ENCODE assay signal across 16 cellular contexts in genomic region chr7:44971991-44972441, GRCh38. TPM values are rescaled to one million over a fixed set of nuclear protein-coding genes. Genes with fewer than 3 reads are reported as not detected.
DNase-seq lines count a peak whose midpoint lies in the region; ATAC-seq and TF ChIP-seq lines count a peak whose summit lies in the region.
"Had no signal": no experiment of that assay in that cellular context is flagged by ENCODE, and none has a peak within 500 bp of the region (broad histone marks: within the 10 kb centered on the region; RNA-seq: fewer than 3 reads in every experiment).

No MANE protein-coding gene starts in this region.

- H2AFZ ChIP-seq in Loucy (ENCODE audit: low read length) (no peak overlapping the region), MM.1S (ENCODE audit: low read length) (no peak overlapping the region)

- H3K4me1 ChIP-seq in Loucy (ENCODE audit: insufficient read depth, low read length, poor library complexity, severe bottlenecking) (peaks cover 53% of the 10 kb centered on the region), MM.1S (ENCODE audit: low read length) (peaks cover 6% of the 10 kb centered on the region; the same call in 1 of the 2 replicates)

- DNase-seq in activated T-cell treated with anti-CD3 and anti-CD28 coated beads, Interleukin-2, amount 50 U/mL, for 24 hours: peak; percentile 30
- no peak for DNase-seq in activated T-cell treated with anti-CD3 and anti-CD28 coated beads, Interleukin-2, amount 50 U/mL, for 4 hours
- DNase-seq in activated T-helper 1 cell treated with anti-CD3 and anti-CD28 coated beads, Interleukin-12 subunit alpha, Interleukin-12 subunit beta, Interleukin-2, Interleukin-4 antibody, amounts not matched to agents 30 ng/mL and 10 ng/mL and 1 ng/mL, durations not matched to agents 14 hours and 24 hours and 36 hours (ENCODE audit: low spot score): no peak
- peak; percentile 25 for DNase-seq in stimulated activated CD8-positive, alpha-beta memory T cell treated with anti-CD3 and anti-CD28 coated beads, Interleukin-4, amount 100 ng/mL, for 48 hours
- DNase-seq in Kasumi-1 (lab: John Stamatoyannopoulos, UW): no peak
- DNase-seq in MM.1S: no peak
- DNase-seq: erythroblast; head of caudate nucleus; NCI-H446 treated with DMSO at 0.1 percent for 48 hours; stimulated activated CD4-positive, alpha-beta T cell treated with anti-CD3 and anti-CD28 coated beads, Interleukin-2, amount 100 ng/mL, for 48 hours; stimulated activated naive CD4-positive, alpha-beta T cell; SW 1271 had no signal

- no peak overlapping the region for H3K27ac ChIP-seq in MM.1S (ENCODE audit: low read length)

- no peak for TF ChIP-seq CTCF in Loucy (conservative IDR thresholded peaks at IDR 0.05; ENCODE audit: low read length)
- no peak for TF ChIP-seq CTCF in MM.1S (IDR thresholded peaks at IDR 0.05; ENCODE audit: low read length)

- peaks cover 77% of the 10 kb centered on the region for H3K79me2 ChIP-seq in Loucy (ENCODE audit: insufficient read depth, low read length)
- no peaks in the 10 kb centered on the region for H3K79me2 ChIP-seq in MM.1S (ENCODE audit: low read length)

- H3K9me2 ChIP-seq in Loucy (replicated peaks; ENCODE audit: low read depth, low read length): no peaks in the 10 kb centered on the region
- no peaks in the 10 kb centered on the region for H3K9me2 ChIP-seq in MM.1S (replicated peaks; ENCODE audit: insufficient read depth, low read length)

- H3K36me3 ChIP-seq in Loucy (ENCODE audit: insufficient read depth, low read length) (peaks cover 93% of the 10 kb centered on the region; the same call in 1 of the 2 replicates), MM.1S (replicated peaks; ENCODE audit: insufficient read depth, low read length) (no peaks in the 10 kb centered on the region)

- peaks cover 99% of the 10 kb centered on the region for H3K36me3 Mint-ChIP-seq in activated T-cell treated with anti-CD3 and anti-CD28 coated beads, Interleukin-2, amount 50 U/mL, for 24 hours (ENCODE audit: low read depth)
- peaks cover 20% of the 10 kb centered on the region for H3K36me3 Mint-ChIP-seq in activated T-cell treated with anti-CD3 and anti-CD28 coated beads, Interleukin-2, amount 50 U/mL, for 4 hours (ENCODE audit: insufficient read depth)
- peaks cover 49% of the 10 kb centered on the region for H3K36me3 Mint-ChIP-seq in activated T-helper 1 cell treated with anti-CD3 and anti-CD28 coated beads, Interleukin-12 subunit alpha, Interleukin-12 subunit beta, Interleukin-2, Interleukin-4 antibody, amounts not matched to agents 30 ng/mL and 10 ng/mL and 1 ng/mL, durations not matched to agents 14 hours and 24 hours and 36 hours (ENCODE audit: low read depth)

- intact Hi-C loops in activated T-helper 1 cell treated with anti-CD3 and anti-CD28 coated beads, Interleukin-12 subunit alpha, Interleukin-12 subunit beta, Interleukin-2, Interleukin-4 antibody, amounts not matched to agents 30 ng/mL and 10 ng/mL and 1 ng/mL, durations not matched to agents 14 hours and 24 hours and 36 hours (cut with micrococcal nuclease): no loop called here

- H3K4me1 Mint-ChIP-seq in activated T-cell treated with anti-CD3 and anti-CD28 coated beads, Interleukin-2, amount 50 U/mL, for 24 hours (ENCODE audit: low read depth): peaks cover 49% of the 10 kb centered on the region
- peaks cover 30% of the 10 kb centered on the region for H3K4me1 Mint-ChIP-seq in activated T-cell treated with anti-CD3 and anti-CD28 coated beads, Interleukin-2, amount 50 U/mL, for 4 hours (ENCODE audit: low read depth)
- peaks cover 27% of the 10 kb centered on the region for H3K4me1 Mint-ChIP-seq in activated T-helper 1 cell treated with anti-CD3 and anti-CD28 coated beads, Interleukin-12 subunit alpha, Interleukin-12 subunit beta, Interleukin-2, Interleukin-4 antibody, amounts not matched to agents 30 ng/mL and 10 ng/mL and 1 ng/mL, durations not matched to agents 14 hours and 24 hours and 36 hours (ENCODE audit: low read depth)

- no peaks in the 10 kb centered on the region for H3K9me3 Mint-ChIP-seq in activated T-cell treated with anti-CD3 and anti-CD28 coated beads, Interleukin-2, amount 50 U/mL, for 24 hours
- H3K9me3 Mint-ChIP-seq in activated T-cell treated with anti-CD3 and anti-CD28 coated beads, Interleukin-2, amount 50 U/mL, for 4 hours: no peaks in the 10 kb centered on the region
- H3K9me3 Mint-ChIP-seq in activated T-helper 1 cell treated with anti-CD3 and anti-CD28 coated beads, Interleukin-12 subunit alpha, Interleukin-12 subunit beta, Interleukin-2, Interleukin-4 antibody, amounts not matched to agents 30 ng/mL and 10 ng/mL and 1 ng/mL, durations not matched to agents 14 hours and 24 hours and 36 hours: no peaks in the 10 kb centered on the region

- H3F3A ChIP-seq in Loucy (ENCODE audit: low read depth) (no peaks in the 10 kb centered on the region), MM.1S (ENCODE audit: insufficient read depth, low read length) (no peaks in the 10 kb centered on the region)

- peak overlapping the region; percentile 100 for H3K27ac Mint-ChIP-seq in activated T-cell treated with anti-CD3 and anti-CD28 coated beads, Interleukin-2, amount 50 U/mL, for 24 hours
- peak overlapping the region; percentile 79 for H3K27ac Mint-ChIP-seq in activated T-helper 1 cell treated with anti-CD3 and anti-CD28 coated beads, Interleukin-12 subunit alpha, Interleukin-12 subunit beta, Interleukin-2, Interleukin-4 antibody, amounts not matched to agents 30 ng/mL and 10 ng/mL and 1 ng/mL, durations not matched to agents 14 hours and 24 hours and 36 hours

- H3K4me3 Mint-ChIP-seq in activated T-cell treated with anti-CD3 and anti-CD28 coated beads, Interleukin-2, amount 50 U/mL, for 24 hours: no peak overlapping the region
- H3K4me3 Mint-ChIP-seq in activated T-cell treated with anti-CD3 and anti-CD28 coated beads, Interleukin-2, amount 50 U/mL, for 4 hours: no peak overlapping the region
- H3K4me3 Mint-ChIP-seq in activated T-helper 1 cell treated with anti-CD3 and anti-CD28 coated beads, Interleukin-12 subunit alpha, Interleukin-12 subunit beta, Interleukin-2, Interleukin-4 antibody, amounts not matched to agents 30 ng/mL and 10 ng/mL and 1 ng/mL, durations not matched to agents 14 hours and 24 hours and 36 hours: no peak overlapping the region

- H3K27me3 ChIP-seq in Loucy (ENCODE audit: insufficient read depth, low read length, poor library complexity, severe bottlenecking): no peaks in the 10 kb centered on the region
- no peaks in the 10 kb centered on the region for H3K27me3 ChIP-seq in MM.1S (replicated peaks; ENCODE audit: insufficient read depth, low read length)

- H3K4me3 ChIP-seq in Loucy (ENCODE audit: low read length, poor library complexity, severe bottlenecking) (no peak overlapping the region), MM.1S (ENCODE audit: low read length) (no peak overlapping the region)
- H3K4me3 ChIP-seq: K562 had no signal

- H3K9ac ChIP-seq in Loucy (ENCODE audit: low read depth, low read length, poor library complexity, severe bottlenecking) (no peak overlapping the region), MM.1S (ENCODE audit: low read length) (no peak overlapping the region)

- peaks cover 98% of the 10 kb centered on the region for H4K20me1 ChIP-seq in Loucy (ENCODE audit: insufficient read depth, low read length, poor library complexity, severe bottlenecking)
- no peaks in the 10 kb centered on the region for H4K20me1 ChIP-seq in MM.1S (ENCODE audit: insufficient read depth, low read length)

- H3K4me2 ChIP-seq in Loucy (ENCODE audit: low read depth, low read length, poor library complexity, severe bottlenecking) (peak overlapping the region; percentile 98), MM.1S (ENCODE audit: low read depth, low read length) (no peak overlapping the region)

- no peak for ATAC-seq in activated T-cell treated with anti-CD3 and anti-CD28 coated beads, Interleukin-2, amount 50 U/mL, for 4 hours
- ATAC-seq in HG02938 (IDR thresholded peaks at IDR 0.05; ENCODE audit: unreplicated experiment): no peak
- ATAC-seq: K562, Panc1 had no signal

- no peaks in the 10 kb centered on the region for H3K9me3 ChIP-seq in Loucy (ENCODE audit: insufficient read depth, low read depth, low read length)
- H3K9me3 ChIP-seq in MM.1S (replicated peaks; ENCODE audit: insufficient read depth, low read length): no peaks in the 10 kb centered on the region

- H3K27me3 Mint-ChIP-seq in activated T-cell treated with anti-CD3 and anti-CD28 coated beads, Interleukin-2, amount 50 U/mL, for 24 hours: no peaks in the 10 kb centered on the region
- H3K27me3 Mint-ChIP-seq in activated T-cell treated with anti-CD3 and anti-CD28 coated beads, Interleukin-2, amount 50 U/mL, for 4 hours (ENCODE audit: low read depth): no peaks in the 10 kb centered on the region
- H3K27me3 Mint-ChIP-seq in activated T-helper 1 cell treated with anti-CD3 and anti-CD28 coated beads, Interleukin-12 subunit alpha, Interleukin-12 subunit beta, Interleukin-2, Interleukin-4 antibody, amounts not matched to agents 30 ng/mL and 10 ng/mL and 1 ng/mL, durations not matched to agents 14 hours and 24 hours and 36 hours (ENCODE audit: insufficient read depth): no peaks in the 10 kb centered on the region

RNA-seq across cellular contexts. Expression of gene MYO1G, which starts 6.8 kb away (rescaled TPM):
- 100 to 1,000 TPM; 120 to 205 (median 143) TPM for total RNA-seq in activated T-cell treated with anti-CD3 and anti-CD28 coated beads, Interleukin-2, amount 50 U/mL, for 4 hours
- 252 and 258 TPM in 2 replicates for total RNA-seq in activated T-helper 1 cell treated with anti-CD3 and anti-CD28 coated beads, Interleukin-12 subunit alpha, Interleukin-12 subunit beta, Interleukin-2, Interleukin-4 antibody, amounts not matched to agents 30 ng/mL and 10 ng/mL and 1 ng/mL, durations not matched to agents 14 hours and 24 hours and 36 hours

RNA-seq across cellular contexts. Expression of gene CCM2, which starts 28.0 kb away (rescaled TPM):
- 10 to 100 TPM; 35.9 to 38.2 (median 36.6) TPM for total RNA-seq in activated T-cell treated with anti-CD3 and anti-CD28 coated beads, Interleukin-2, amount 50 U/mL, for 4 hours
- 59.2 and 65.5 TPM in 2 replicates for total RNA-seq in activated T-helper 1 cell treated with anti-CD3 and anti-CD28 coated beads, Interleukin-12 subunit alpha, Interleukin-12 subunit beta, Interleukin-2, Interleukin-4 antibody, amounts not matched to agents 30 ng/mL and 10 ng/mL and 1 ng/mL, durations not matched to agents 14 hours and 24 hours and 36 hours

Comparison
In these comparisons a context has a peak if more than half of its experiments do, and no peak if none do; other contexts are left out.
1. DNase-seq: peak in activated T-cell treated with anti-CD3 and anti-CD28 coated beads, Interleukin-2, amount 50 U/mL, for 24 hours (single experiment) and stimulated activated CD8-positive, alpha-beta memory T cell treated with anti-CD3 and anti-CD28 coated beads, Interleukin-4, amount 100 ng/mL, for 48 hours (single experiment); none in activated T-cell treated with anti-CD3 and anti-CD28 coated beads, Interleukin-2, amount 50 U/mL, for 4 hours (single experiment), activated T-helper 1 cell treated with anti-CD3 and anti-CD28 coated beads, Interleukin-12 subunit alpha, Interleukin-12 subunit beta, Interleukin-2, Interleukin-4 antibody, amounts not matched to agents 30 ng/mL and 10 ng/mL and 1 ng/mL, durations not matched to agents 14 hours and 24 hours and 36 hours (single experiment), Kasumi-1 (0 of 2) and MM.1S (single experiment).